Comparison of ENCODE assay signal across 1 cellular context in genomic region chr19:54209748-54210494, GRCh38.
TF ChIP-seq lines count a peak whose summit lies in the region.

No MANE protein-coding gene starts in this region.

TF ChIP-seq in K562, 482 proteins besides CTCF, POLR2A, EP300 and RAD21 (continued from another document and continues in another):
- no peak for TF ChIP-seq IFI16 (CRISPR knock-in tag; IDR thresholded peaks at IDR 0.05)
- TF ChIP-seq ELF1 (tag; IDR thresholded peaks at IDR 0.05) = no peak
- TF ChIP-seq HDAC6 (IDR thresholded peaks at IDR 0.05; ENCODE audit: low read depth, low read length) = no peak
- TF ChIP-seq REST (CRISPR knock-in tag; IDR thresholded peaks at IDR 0.05; ENCODE audit: low read depth) = no peak
- no peak for TF ChIP-seq TAF9B (IDR thresholded peaks at IDR 0.05; ENCODE audit: partially characterized antibody)
- TF ChIP-seq GTF2A2 (tag; IDR thresholded peaks at IDR 0.05) = no peak
- no peak for TF ChIP-seq TCFL5 (CRISPR knock-in tag; conservative IDR thresholded peaks at IDR 0.05)
- no peak for TF ChIP-seq U2AF1 (optimal IDR thresholded peaks at IDR 0.05; ENCODE audit: low read depth, low read length)
- no peak for TF ChIP-seq E2F1 (CRISPR knock-in tag; IDR thresholded peaks at IDR 0.05)
- TF ChIP-seq, protein P1, sequence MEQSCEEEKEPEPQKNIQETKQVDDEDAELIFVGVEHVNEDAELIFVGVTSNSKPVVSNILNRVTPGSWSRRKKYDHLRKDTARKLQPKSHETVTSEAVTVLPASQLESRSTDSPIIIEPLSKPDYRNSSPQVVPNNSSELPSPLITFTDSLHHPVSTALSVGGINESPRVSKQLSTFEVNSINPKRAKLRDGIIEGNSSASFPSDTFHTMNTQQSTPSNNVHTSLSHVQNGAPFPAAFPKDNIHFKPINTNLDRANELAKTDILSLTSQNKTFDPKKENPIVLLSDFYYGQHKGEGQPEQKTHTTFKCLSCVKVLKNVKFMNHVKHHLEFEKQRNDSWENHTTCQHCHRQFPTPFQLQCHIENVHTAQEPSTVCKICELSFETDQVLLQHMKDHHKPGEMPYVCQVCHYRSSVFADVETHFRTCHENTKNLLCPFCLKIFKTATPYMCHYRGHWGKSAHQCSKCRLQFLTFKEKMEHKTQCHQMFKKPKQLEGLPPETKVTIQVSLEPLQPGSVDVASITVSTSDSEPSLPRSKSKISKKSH (CRISPR knock-in tag; IDR thresholded peaks at IDR 0.05) = no peak
- TF ChIP-seq, protein P2, sequence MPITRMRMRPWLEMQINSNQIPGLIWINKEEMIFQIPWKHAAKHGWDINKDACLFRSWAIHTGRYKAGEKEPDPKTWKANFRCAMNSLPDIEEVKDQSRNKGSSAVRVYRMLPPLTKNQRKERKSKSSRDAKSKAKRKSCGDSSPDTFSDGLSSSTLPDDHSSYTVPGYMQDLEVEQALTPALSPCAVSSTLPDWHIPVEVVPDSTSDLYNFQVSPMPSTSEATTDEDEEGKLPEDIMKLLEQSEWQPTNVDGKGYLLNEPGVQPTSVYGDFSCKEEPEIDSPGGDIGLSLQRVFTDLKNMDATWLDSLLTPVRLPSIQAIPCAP (CRISPR knock-in tag; IDR thresholded peaks at IDR 0.05; ENCODE audit: borderline replicate concordance) = no peak
- no peak for TF ChIP-seq TAF7 (tag; IDR thresholded peaks at IDR 0.05)
- TF ChIP-seq ZNF277 (CRISPR knock-in tag; IDR thresholded peaks at IDR 0.05; ENCODE audit: borderline replicate concordance) = no peak
- TF ChIP-seq CBX2 (IDR thresholded peaks at IDR 0.05; ENCODE audit: insufficient read depth, low read length, poor library complexity, severe bottlenecking) = no peak
- TF ChIP-seq MCM7 (IDR thresholded peaks at IDR 0.05) = no peak
- TF ChIP-seq STAT5A (IDR thresholded peaks at IDR 0.05; ENCODE audit: borderline replicate concordance, low read length) = peak; percentile 50; the same call in 1 of the 2 replicates
- TF ChIP-seq TEAD1 (CRISPR knock-in tag; IDR thresholded peaks at IDR 0.05) = peak in 1 of 2 experiments; percentile 14; a peak in 1 of 4 replicates
- no peak for TF ChIP-seq ETV5 (CRISPR knock-in tag; IDR thresholded peaks at IDR 0.05; ENCODE audit: low read depth)
- no peak for TF ChIP-seq BRD9 (IDR thresholded peaks at IDR 0.05; ENCODE audit: low read depth, partially characterized antibody)
- TF ChIP-seq KDM4B (IDR thresholded peaks at IDR 0.05; ENCODE audit: borderline replicate concordance in 2 of 2, low read depth in 1 of 2) = no peak
- TF ChIP-seq, protein P3, sequence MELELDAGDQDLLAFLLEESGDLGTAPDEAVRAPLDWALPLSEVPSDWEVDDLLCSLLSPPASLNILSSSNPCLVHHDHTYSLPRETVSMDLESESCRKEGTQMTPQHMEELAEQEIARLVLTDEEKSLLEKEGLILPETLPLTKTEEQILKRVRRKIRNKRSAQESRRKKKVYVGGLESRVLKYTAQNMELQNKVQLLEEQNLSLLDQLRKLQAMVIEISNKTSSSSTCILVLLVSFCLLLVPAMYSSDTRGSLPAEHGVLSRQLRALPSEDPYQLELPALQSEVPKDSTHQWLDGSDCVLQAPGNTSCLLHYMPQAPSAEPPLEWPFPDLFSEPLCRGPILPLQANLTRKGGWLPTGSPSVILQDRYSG (tag; conservative IDR thresholded peaks at IDR 0.05; ENCODE audit: low read depth) = 0 out of 2 replicates have a peak, but pooled peaks have one; percentile 19
- peak; percentile 75 for TF ChIP-seq ATF7 (IDR thresholded peaks at IDR 0.05)
- TF ChIP-seq CREM (IDR thresholded peaks at IDR 0.05; ENCODE audit: low read depth) = 0 out of 2 replicates have a peak, but pooled peaks have one; percentile 29
- TF ChIP-seq GATAD2A (IDR thresholded peaks at IDR 0.05) = no peak
- no peak for TF ChIP-seq NR2C2 (CRISPR knock-in tag; IDR thresholded peaks at IDR 0.05)
- peak; percentile 55 for TF ChIP-seq NR2C2 (tag; IDR thresholded peaks at IDR 0.05)
- TF ChIP-seq SMARCA4 (IDR thresholded peaks at IDR 0.05) = peak; percentile 89
- TF ChIP-seq PURB (CRISPR knock-in tag; IDR thresholded peaks at IDR 0.05; ENCODE audit: low read depth) = no peak
- TF ChIP-seq PML (IDR thresholded peaks at IDR 0.05; ENCODE audit: low read length) = peak; percentile 51; the same call in 1 of the 2 replicates
- TF ChIP-seq NR2C1 (IDR thresholded peaks at IDR 0.05) = no peak
- no peak for TF ChIP-seq NR2C1 (tag; IDR thresholded peaks at IDR 0.05)
- peak; percentile 5; the same call in 1 of the 2 replicates for TF ChIP-seq ZNF212 (CRISPR knock-in tag; IDR thresholded peaks at IDR 0.05)
- peak; percentile 85 for TF ChIP-seq SMARCE1 (IDR thresholded peaks at IDR 0.05)
- no peak; a peak in 1 of 4 replicates for TF ChIP-seq ETV6 (IDR thresholded peaks at IDR 0.05; ENCODE audit: borderline replicate concordance in 1 of 2, low read depth in 2 of 2, low read length in 1 of 2)
- no peak for TF ChIP-seq ETV6 (CRISPR knock-in tag; IDR thresholded peaks at IDR 0.05; ENCODE audit: borderline replicate concordance)
- TF ChIP-seq NFYB (IDR thresholded peaks at IDR 0.05; ENCODE audit: extremely low read depth, insufficient read length) = no peak
- no peak for TF ChIP-seq TFAM (CRISPR knock-in tag; conservative IDR thresholded peaks at IDR 0.05)
- TF ChIP-seq SLC30A9 (CRISPR knock-in tag; IDR thresholded peaks at IDR 0.05) = no peak
- peak; percentile 85 for TF ChIP-seq NCOR1 (IDR thresholded peaks at IDR 0.05)
- TF ChIP-seq EP400 (IDR thresholded peaks at IDR 0.05) = peak; percentile 43; the same call in 1 of the 2 replicates
- TF ChIP-seq ZNF57 (CRISPR knock-in tag; IDR thresholded peaks at IDR 0.05) = no peak
- TF ChIP-seq DEAF1 (CRISPR knock-in tag; IDR thresholded peaks at IDR 0.05) = no peak
- TF ChIP-seq, protein P4, sequence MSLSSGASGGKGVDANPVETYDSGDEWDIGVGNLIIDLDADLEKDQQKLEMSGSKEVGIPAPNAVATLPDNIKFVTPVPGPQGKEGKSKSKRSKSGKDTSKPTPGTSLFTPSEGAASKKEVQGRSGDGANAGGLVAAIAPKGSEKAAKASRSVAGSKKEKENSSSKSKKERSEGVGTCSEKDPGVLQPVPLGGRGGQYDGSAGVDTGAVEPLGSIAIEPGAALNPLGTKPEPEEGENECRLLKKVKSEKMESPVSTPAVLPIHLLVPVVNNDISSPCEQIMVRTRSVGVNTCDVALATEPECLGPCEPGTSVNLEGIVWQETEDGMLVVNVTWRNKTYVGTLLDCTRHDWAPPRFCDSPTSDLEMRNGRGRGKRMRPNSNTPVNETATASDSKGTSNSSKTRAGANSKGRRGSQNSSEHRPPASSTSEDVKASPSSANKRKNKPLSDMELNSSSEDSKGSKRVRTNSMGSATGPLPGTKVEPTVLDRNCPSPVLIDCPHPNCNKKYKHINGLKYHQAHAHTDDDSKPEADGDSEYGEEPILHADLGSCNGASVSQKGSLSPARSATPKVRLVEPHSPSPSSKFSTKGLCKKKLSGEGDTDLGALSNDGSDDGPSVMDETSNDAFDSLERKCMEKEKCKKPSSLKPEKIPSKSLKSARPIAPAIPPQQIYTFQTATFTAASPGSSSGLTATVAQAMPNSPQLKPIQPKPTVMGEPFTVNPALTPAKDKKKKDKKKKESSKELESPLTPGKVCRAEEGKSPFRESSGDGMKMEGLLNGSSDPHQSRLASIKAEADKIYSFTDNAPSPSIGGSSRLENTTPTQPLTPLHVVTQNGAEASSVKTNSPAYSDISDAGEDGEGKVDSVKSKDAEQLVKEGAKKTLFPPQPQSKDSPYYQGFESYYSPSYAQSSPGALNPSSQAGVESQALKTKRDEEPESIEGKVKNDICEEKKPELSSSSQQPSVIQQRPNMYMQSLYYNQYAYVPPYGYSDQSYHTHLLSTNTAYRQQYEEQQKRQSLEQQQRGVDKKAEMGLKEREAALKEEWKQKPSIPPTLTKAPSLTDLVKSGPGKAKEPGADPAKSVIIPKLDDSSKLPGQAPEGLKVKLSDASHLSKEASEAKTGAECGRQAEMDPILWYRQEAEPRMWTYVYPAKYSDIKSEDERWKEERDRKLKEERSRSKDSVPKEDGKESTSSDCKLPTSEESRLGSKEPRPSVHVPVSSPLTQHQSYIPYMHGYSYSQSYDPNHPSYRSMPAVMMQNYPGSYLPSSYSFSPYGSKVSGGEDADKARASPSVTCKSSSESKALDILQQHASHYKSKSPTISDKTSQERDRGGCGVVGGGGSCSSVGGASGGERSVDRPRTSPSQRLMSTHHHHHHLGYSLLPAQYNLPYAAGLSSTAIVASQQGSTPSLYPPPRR (CRISPR knock-in tag; IDR thresholded peaks at IDR 0.05; ENCODE audit: borderline replicate concordance) = no peak
- no peak for TF ChIP-seq RBM22 (IDR thresholded peaks at IDR 0.05; ENCODE audit: low read depth, low read length, poor library complexity, severe bottlenecking)
- TF ChIP-seq THRAP3 (IDR thresholded peaks at IDR 0.05; ENCODE audit: borderline replicate concordance) = no peak
- no peak for TF ChIP-seq ELF2 (CRISPR knock-in tag; IDR thresholded peaks at IDR 0.05)
